In genomic region chr4:168874083-168874482, GRCh38 we compare ENCODE assay signal across 16 cellular contexts.
"Had no signal": no experiment of that assay in that cellular context is flagged by ENCODE, and none has a peak within 500 bp of the region (broad histone marks: within the 10 kb centered on the region; RNA-seq: fewer than 3 reads in every experiment).

No MANE protein-coding gene starts in this region.

- H3K4me3 ChIP-seq: cardiac muscle cell, lower lobe of right lung, suprapubic skin, transverse colon had no signal

- H3K27ac ChIP-seq: cardiac muscle cell, lower lobe of right lung, suprapubic skin, VCaP had no signal

- H3K36me3 ChIP-seq: lower lobe of right lung, suprapubic skin had no signal

- DNase-seq: activated CD4-positive, alpha-beta T cell treated with anti-CD3 and anti-CD28 coated beads, Interleukin-2, amount 50 U/mL, for 1 hour; activated CD8-positive, alpha-beta T cell treated with anti-CD3 and anti-CD28 coated beads, Interleukin-2, amount 10 ng/mL, durations not matched to agents 7 days and 5 days; activated naive CD4-positive, alpha-beta T cell treated with anti-CD3 and anti-CD28 coated beads for 36 hours; activated naive CD8-positive, alpha-beta T cell treated with anti-CD3 and anti-CD28 coated beads, Interleukin-2, amount 10 ng/mL, durations not matched to agents 7 days and 5 days; activated T-cell treated with anti-CD3 and anti-CD28 coated beads, Interleukin-2, amount 50 U/mL, for 1 hour; amniotic stem cell; effector CD4-positive, alpha-beta T cell; foreskin fibroblast; lower lobe of right lung; naive thymus-derived CD8-positive, alpha-beta T cell; stimulated activated CD4-positive, alpha-beta T cell treated with anti-CD3 and anti-CD28 coated beads, Interleukin-4, amount 100 ng/mL, for 4 hours; stimulated activated naive CD8-positive, alpha-beta T cell treated with anti-CD3 and anti-CD28 coated beads, Interleukin-15, amount 100 ng/mL, for 72 hours; transverse colon had no signal

- H3K9me3 ChIP-seq: lower lobe of right lung, suprapubic skin, transverse colon had no signal

- H3K27me3 ChIP-seq: cardiac muscle cell, suprapubic skin, transverse colon had no signal
